Comparison of ENCODE assay signal across 21 cellular contexts in the genomic region with DNA sequence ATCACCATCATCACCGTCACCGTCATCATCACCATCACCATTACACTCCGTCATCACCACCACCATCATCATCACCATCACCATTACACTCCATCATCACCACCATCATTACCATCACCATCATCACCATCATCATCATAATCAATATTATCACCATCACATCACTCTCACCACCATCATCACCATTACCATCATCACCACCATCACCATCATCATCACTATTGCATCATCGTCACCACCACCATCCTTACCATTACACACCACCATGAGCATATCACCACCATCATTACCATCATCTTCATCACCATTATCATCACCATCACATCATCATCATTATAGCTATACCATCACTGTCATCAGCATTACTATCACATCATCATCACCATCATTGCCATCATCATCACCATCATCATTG.
"Had no signal": no experiment of that assay in that cellular context is flagged by ENCODE, and none has a peak within 500 bp of the region (broad histone marks: within the 10 kb centered on the region; RNA-seq: fewer than 3 reads in every experiment).

No MANE protein-coding gene starts in this region.

- H3K9me3 ChIP-seq: SK-N-SH had no signal

- H3K4me2 ChIP-seq: KMS-11, SK-N-SH had no signal

- H3K27ac ChIP-seq: HL-60, KMS-11 had no signal

- DNase-seq: Kasumi-1, MM.1S, NCI-H1092 treated with DMSO at 0.1 percent for 48 hours, NCI-H1436, NCI-H187, NCI-H2029, NCI-H2081 treated with DMSO at 0.1 percent for 48 hours, NCI-H2171, NCI-H226, NCI-H446, NCI-H510A, NCI-H524 treated with DMSO at 0.1 percent for 48 hours, NCI-H69, NCI-H774, Right ventricle myocardium superior, RPMI8226, SK-N-SH, SW 1271 had no signal

- FAIRE-seq: RCC 7860 had no signal

- H3K9ac ChIP-seq: KMS-11, SK-N-SH had no signal
